Comparison of ENCODE assay signal across 8 cellular contexts in the genomic region with DNA sequence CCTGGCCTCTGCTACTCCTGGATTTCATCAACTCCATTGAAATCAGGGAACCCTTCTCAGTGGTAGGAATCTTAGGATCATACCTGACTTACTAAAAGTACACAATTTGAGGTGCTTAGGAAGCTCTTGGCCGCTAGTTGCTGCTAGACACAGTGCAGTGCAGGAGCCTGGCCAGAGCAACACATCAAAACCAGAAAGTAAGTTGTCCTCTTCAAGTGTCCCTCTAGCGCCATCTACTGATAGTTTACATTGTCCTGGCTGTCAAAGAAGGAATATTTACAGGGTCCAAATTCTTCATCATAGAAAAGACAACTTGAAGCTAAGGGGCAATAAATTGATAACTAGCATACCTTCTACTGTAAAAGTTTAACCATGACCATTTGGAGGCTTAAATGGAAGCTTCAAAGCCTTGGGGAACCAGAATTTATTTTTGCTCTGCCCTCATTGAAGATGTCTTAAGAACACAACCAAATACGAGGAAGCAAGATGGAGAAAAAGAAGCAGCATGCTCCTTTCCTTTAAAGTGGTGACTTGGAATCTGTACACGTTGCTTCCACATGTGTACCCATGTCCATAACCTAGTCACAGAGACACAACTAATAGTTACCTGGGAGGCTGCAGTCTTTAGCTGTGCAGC.
A peak's percentile ranks its signal among the peaks of the same experiment; 100 is the strongest.
DNase-seq lines count a peak whose midpoint lies in the region; ATAC-seq and TF ChIP-seq lines count a peak whose summit lies in the region.

No MANE protein-coding gene starts in this region.

- ATAC-seq in HG03460 (IDR thresholded peaks at IDR 0.05; ENCODE audit: unreplicated experiment): peak; percentile 98

- H3K4me1 ChIP-seq in hepatocyte (ENCODE audit: insufficient read depth) (no peaks in the 10 kb centered on the region), smooth muscle cell (ENCODE audit: low read depth) (no peaks in the 10 kb centered on the region)

- H3K4me3 ChIP-seq in hepatocyte (no peak overlapping the region), smooth muscle cell (no peak overlapping the region)

- H3K9me2 ChIP-seq in hepatocyte (replicated peaks; ENCODE audit: insufficient read depth): no peaks in the 10 kb centered on the region

- H3K27me3 ChIP-seq in hepatocyte (no peaks in the 10 kb centered on the region), smooth muscle cell (ENCODE audit: low read depth) (no peaks in the 10 kb centered on the region)

- H2AFZ ChIP-seq in hepatocyte: no peak overlapping the region
- H2AFZ ChIP-seq in smooth muscle cell (ENCODE audit: low read depth): no peak overlapping the region

- TF ChIP-seq CTCF in GM20000 (IDR thresholded peaks at IDR 0.05; ENCODE audit: extremely low read depth, missing control alignments): peak; percentile 63
- peak; percentile 91 for TF ChIP-seq CTCF in hepatocyte (IDR thresholded peaks at IDR 0.05; ENCODE audit: poor library complexity)
- TF ChIP-seq CTCF in smooth muscle cell (IDR thresholded peaks at IDR 0.05; ENCODE audit: borderline replicate concordance, insufficient read depth, poor library complexity, severe bottlenecking): peak; percentile 84

- no peaks in the 10 kb centered on the region for H3F3A ChIP-seq in smooth muscle cell (ENCODE audit: low read depth)

- H3K36me3 ChIP-seq in hepatocyte (replicated peaks; ENCODE audit: insufficient read depth, low read depth): no peaks in the 10 kb centered on the region
- no peaks in the 10 kb centered on the region for H3K36me3 ChIP-seq in smooth muscle cell (ENCODE audit: low read depth)

- no peak overlapping the region for H3K9ac ChIP-seq in smooth muscle cell (ENCODE audit: low read depth)

- peak; percentile 64 for DNase-seq in Daoy (ENCODE audit: low read depth)
- DNase-seq in GM20000 (ENCODE audit: low spot score): peak; percentile 59
- peak; percentile 16 to 69 for DNase-seq in NCI-H446 (lab: John Stamatoyannopoulos, UW)
- peak; percentile 77 for DNase-seq in amniotic epithelial cell (ENCODE audit: low read depth)
- DNase-seq in hepatocyte (ENCODE audit: low spot score): peak; percentile 93
- no peak for DNase-seq in smooth muscle cell (lab: John Stamatoyannopoulos, UW; ENCODE audit: unreplicated experiment)
- DNase-seq in activated effector memory CD4-positive, alpha-beta T cell treated with anti-CD3 and anti-CD28 coated beads, Interleukin-2, amount 50 U/mL, for 16 hours: no peak

- H3K27ac ChIP-seq in hepatocyte: no peak overlapping the region
- H3K27ac ChIP-seq in smooth muscle cell (ENCODE audit: low read depth): no peak overlapping the region

- H4K20me1 ChIP-seq in hepatocyte (ENCODE audit: insufficient read depth, poor library complexity, severe bottlenecking) (no peaks in the 10 kb centered on the region), smooth muscle cell (ENCODE audit: low read depth) (no peaks in the 10 kb centered on the region)

- H3K9me3 ChIP-seq in hepatocyte (ENCODE audit: low read depth) (no peaks in the 10 kb centered on the region), smooth muscle cell (replicated peaks; ENCODE audit: low read depth) (no peaks in the 10 kb centered on the region)

- H3K79me2 ChIP-seq in hepatocyte: no peaks in the 10 kb centered on the region
- no peaks in the 10 kb centered on the region for H3K79me2 ChIP-seq in smooth muscle cell (ENCODE audit: low read depth)

- H3K4me2 ChIP-seq in hepatocyte: no peak overlapping the region
- H3K4me2 ChIP-seq in smooth muscle cell: no peak overlapping the region

- WGBS in hepatocyte (ENCODE audit: low lambda C conversion rate, missing lambda C conversion rate): 19% methylated on average over 4 of the region's 4 CpGs
- 25% methylated on average over 4 of the region's 4 CpGs for WGBS in smooth muscle cell (ENCODE audit: low lambda C conversion rate)

Comparison
In these comparisons a context has a peak if more than half of its experiments do, and no peak if none do; other contexts are left out.
1. DNase-seq: peak in Daoy (single experiment), GM20000 (single experiment), NCI-H446 (2 of 2), amniotic epithelial cell (single experiment) and hepatocyte (single experiment); none in smooth muscle cell (single experiment) and activated effector memory CD4-positive, alpha-beta T cell treated with anti-CD3 and anti-CD28 coated beads, Interleukin-2, amount 50 U/mL, for 16 hours (single experiment).
2. Peak in every context shown above with its lines, with median percentiles within 50 percentile points of each other: CTCF ChIP-seq.